ENCODE assay signal across 8 cellular contexts in genomic region chr19:34254552-34255432, GRCh38. TPM values are rescaled to one million over a fixed set of nuclear protein-coding genes. Genes with fewer than 3 reads are reported as not detected.
DNase-seq lines count a peak whose midpoint lies in the region; ATAC-seq and TF ChIP-seq lines count a peak whose summit lies in the region.

A gene with protein sequence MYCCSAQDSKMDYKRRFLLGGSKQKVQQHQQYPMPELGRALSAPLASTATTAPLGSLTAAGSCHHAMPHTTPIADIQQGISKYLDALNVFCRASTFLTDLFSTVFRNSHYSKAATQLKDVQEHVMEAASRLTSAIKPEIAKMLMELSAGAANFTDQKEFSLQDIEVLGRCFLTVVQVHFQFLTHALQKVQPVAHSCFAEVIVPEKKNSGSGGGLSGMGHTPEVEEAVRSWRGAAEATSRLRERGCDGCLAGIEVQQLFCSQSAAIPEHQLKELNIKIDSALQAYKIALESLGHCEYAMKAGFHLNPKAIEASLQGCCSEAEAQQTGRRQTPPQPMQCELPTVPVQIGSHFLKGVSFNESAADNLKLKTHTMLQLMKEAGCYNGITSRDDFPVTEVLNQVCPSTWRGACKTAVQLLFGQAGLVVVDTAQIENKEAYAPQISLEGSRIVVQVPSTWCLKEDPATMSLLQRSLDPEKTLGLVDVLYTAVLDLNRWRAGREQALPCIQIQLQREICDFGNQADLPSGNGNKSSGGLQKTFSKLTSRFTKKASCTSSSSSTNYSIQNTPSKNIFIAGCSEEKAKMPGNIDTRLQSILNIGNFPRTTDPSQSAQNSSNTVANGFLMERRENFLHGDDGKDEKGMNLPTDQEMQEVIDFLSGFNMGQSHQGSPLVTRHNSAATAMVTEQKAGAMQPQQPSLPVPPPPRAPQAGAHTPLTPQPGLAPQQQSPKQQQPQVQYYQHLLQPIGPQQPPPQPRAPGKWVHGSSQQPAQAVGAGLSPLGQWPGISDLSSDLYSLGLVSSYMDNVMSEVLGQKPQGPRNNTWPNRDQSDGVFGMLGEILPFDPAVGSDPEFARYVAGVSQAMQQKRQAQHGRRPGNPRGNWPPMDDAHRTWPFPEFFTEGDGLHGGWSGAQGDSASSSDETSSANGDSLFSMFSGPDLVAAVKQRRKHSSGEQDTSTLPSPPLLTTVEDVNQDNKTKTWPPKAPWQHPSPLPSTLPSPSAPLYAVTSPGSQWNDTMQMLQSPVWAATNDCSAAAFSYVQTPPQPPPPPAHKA (N-terminal part only) (plus strand): TSS chr19:34254554. CDS start chr19:34300474, 45,920 bp downstream.

- CTCF ChIA-PET in Panc1 (lab: Charles Lee), result no interaction called here

- TF ChIP-seq CTCF in AG09309 (IDR thresholded peaks at IDR 0.05; ENCODE audit: control insufficient read depth, insufficient read depth, low read depth, low read length, missing control alignments) (no peak), Panc1 (IDR thresholded peaks at IDR 0.05) (no peak), parathyroid adenoma (IDR thresholded peaks at IDR 0.05) (no peak)

- H3K79me2 ChIP-seq in parathyroid adenoma, result peaks cover 26% of the 10 kb centered on the region

- POLR2A ChIA-PET in Panc1 (lab: Charles Lee), result interaction anchor here (0.5 kb wide), 1 partner anchor 49 kb away, joined by 6 read pairs; no protein-coding TSS in a partner anchor

- H3K4me2 ChIP-seq in parathyroid adenoma (ENCODE audit: low read length), result peak within 1 kb of the TSS; percentile 100

- H3K4me3 ChIP-seq in AG09309 (ENCODE audit: control insufficient read depth, low read depth, low read length) (peak within 1 kb of the TSS; percentile 97), Panc1 (ENCODE audit: low read depth in 2 of 2, low read length in 2 of 2) (peak within 1 kb of the TSS; percentile 78 to 91), parathyroid adenoma (ENCODE audit: low read depth, low read length) (peak within 1 kb of the TSS; percentile 96)

- H3K36me3 ChIP-seq in Panc1 (ENCODE audit: control insufficient read depth, insufficient read depth, low read length), result no peaks in the 10 kb centered on the region
- H3K36me3 ChIP-seq in parathyroid adenoma (ENCODE audit: control insufficient read depth, insufficient read depth, low read length), result no peaks in the 10 kb centered on the region

- peaks cover 12% of the 10 kb centered on the region; the same call in 1 of the 2 replicates for H3K4me1 ChIP-seq in Panc1 (ENCODE audit: control insufficient read depth, insufficient read depth, low read length)
- H3K4me1 ChIP-seq in parathyroid adenoma, result peaks cover 4% of the 10 kb centered on the region

- ATAC-seq in GM19023 (IDR thresholded peaks at IDR 0.05; ENCODE audit: unreplicated experiment) (peak; percentile 91), HG03108 (IDR thresholded peaks at IDR 0.05; ENCODE audit: unreplicated experiment) (peak; percentile 91), Panc1 (peak; percentile 97), Right ventricle myocardium inferior (peak; percentile 73)

- H3K27me3 ChIP-seq in Panc1 (ENCODE audit: control insufficient read depth, insufficient read depth, low read length) (no peaks in the 10 kb centered on the region), parathyroid adenoma (ENCODE audit: control insufficient read depth, insufficient read depth, low read length) (no peaks in the 10 kb centered on the region)

- DNase-seq in AG09309 (ENCODE audit: low read depth) (no peak), Panc1 (ENCODE audit: low read depth, low spot score) (no peak), Right ventricle myocardium inferior (ENCODE audit: missing footprints) (peak; percentile 74), COLO829 (ENCODE audit: low spot score) (no peak)
- peak; percentile 87 for DNase-seq in activated naive CD4-positive, alpha-beta T cell treated with anti-CD3 and anti-CD28 coated beads, Interleukin-2, amount 50 U/mL, for 16 hours

- intact Hi-C loops in Panc1 (cut with micrococcal nuclease; ENCODE audit: unreplicated experiment), result no loop called here
- intact Hi-C loops in Right ventricle myocardium inferior (cut with DNase I), result no loop called here

- no TSS peak for BruUV-seq in Panc1 (replicated peaks; lab: Mats Ljungman, UMichigan)

- H3K27ac ChIP-seq in Panc1 (ENCODE audit: low read length), result peak within 1 kb of the TSS; percentile 91
- H3K27ac ChIP-seq in parathyroid adenoma, result peak within 1 kb of the TSS; percentile 88

- H2AFZ ChIP-seq in parathyroid adenoma, result peak within 1 kb of the TSS; percentile 96

- no peaks in the 10 kb centered on the region for H3K9me3 ChIP-seq in Panc1 (ENCODE audit: control insufficient read depth, insufficient read depth, low read depth, low read length)
- H3K9me3 ChIP-seq in parathyroid adenoma (ENCODE audit: control insufficient read depth, low read length), result no peaks in the 10 kb centered on the region

- in situ Hi-C loops in Panc1 (cut with HindIII; ENCODE audit: low pct_unique_long_range_greater_than_20kb, low sequenced_read_pairs), result no loop called here

- peak within 1 kb of the TSS; percentile 95 for H3K9ac ChIP-seq in parathyroid adenoma

RNA-seq across cellular contexts. Expression of the gene that starts here (rescaled TPM):
- 19.7 TPM for total RNA-seq in Panc1 (2021; ENCODE audit: unreplicated experiment)
- polyA plus RNA-seq in Panc1 (2012; ENCODE audit: insufficient read length), result 23.8 TPM
- total RNA-seq in Right ventricle myocardium inferior, result 16.3 TPM

Comparison
In these comparisons a context has a peak if more than half of its experiments do, and no peak if none do; other contexts are left out.
1. DNase-seq: peak in activated naive CD4-positive, alpha-beta T cell treated with anti-CD3 and anti-CD28 coated beads, Interleukin-2, amount 50 U/mL, for 16 hours (single experiment) and Right ventricle myocardium inferior (single experiment); none in AG09309 (single experiment), Panc1 (single experiment) and COLO829 (single experiment).
2. Peak in every context shown above with its lines, with median percentiles within 50 percentile points of each other: H3K4me3 ChIP-seq and ATAC-seq.